In the genomic region with DNA sequence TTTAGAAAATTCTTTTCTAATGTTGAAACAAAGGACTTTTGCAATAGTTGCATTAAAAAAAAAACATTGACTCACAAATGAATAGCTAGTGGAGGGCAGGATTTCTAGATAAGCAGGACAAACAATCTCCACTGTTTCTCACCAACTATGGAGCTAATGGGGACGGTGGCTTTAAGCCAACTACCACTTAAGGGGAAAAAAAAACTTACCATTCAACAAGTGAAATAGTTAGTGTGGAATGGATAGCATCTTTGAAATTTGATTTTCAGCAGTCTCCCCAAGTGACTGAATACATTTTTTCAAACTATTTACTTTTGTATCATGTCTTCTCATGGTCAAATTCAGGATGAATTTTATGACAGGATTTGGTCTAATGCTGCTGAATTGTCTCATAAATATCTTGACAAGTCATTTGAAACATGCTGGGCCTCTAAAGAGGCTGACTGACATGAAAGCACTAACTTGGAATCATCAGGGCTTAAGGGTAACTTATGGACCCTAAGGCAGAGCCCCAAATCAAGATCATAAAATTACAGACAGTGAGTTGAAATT, we compare ENCODE assay signal across 1 cellular context.
A peak's percentile ranks its signal among the peaks of the same experiment; 100 is the strongest.
TF ChIP-seq lines count a peak whose summit lies in the region.

No MANE protein-coding gene starts in this region.

TF ChIP-seq in HEK293, 187 proteins besides CTCF, POLR2A, EP300 and RAD21 (continued from another document and continues in another):
- TF ChIP-seq, protein P1, sequence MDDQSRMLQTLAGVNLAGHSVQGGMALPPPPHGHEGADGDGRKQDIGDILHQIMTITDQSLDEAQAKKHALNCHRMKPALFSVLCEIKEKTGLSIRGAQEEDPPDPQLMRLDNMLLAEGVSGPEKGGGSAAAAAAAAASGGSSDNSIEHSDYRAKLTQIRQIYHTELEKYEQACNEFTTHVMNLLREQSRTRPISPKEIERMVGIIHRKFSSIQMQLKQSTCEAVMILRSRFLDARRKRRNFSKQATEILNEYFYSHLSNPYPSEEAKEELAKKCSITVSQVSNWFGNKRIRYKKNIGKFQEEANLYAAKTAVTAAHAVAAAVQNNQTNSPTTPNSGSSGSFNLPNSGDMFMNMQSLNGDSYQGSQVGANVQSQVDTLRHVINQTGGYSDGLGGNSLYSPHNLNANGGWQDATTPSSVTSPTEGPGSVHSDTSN (CRISPR knock-in tag; IDR thresholded peaks at IDR 0.05): no peak
- TF ChIP-seq ZNF138 (tag by site-specific recombination; IDR thresholded peaks at IDR 0.05; ENCODE audit: borderline replicate concordance): no peak
- TF ChIP-seq TRIM28 (IDR thresholded peaks at IDR 0.05; ENCODE audit: borderline replicate concordance, low read length): peak; percentile 95
- TF ChIP-seq HOXD13 (CRISPR knock-in tag; IDR thresholded peaks at IDR 0.05; ENCODE audit: borderline replicate concordance): no peak; the same call in 1 of the 2 replicates
- no peak for TF ChIP-seq ZNF521 (tag by site-specific recombination; IDR thresholded peaks at IDR 0.05)
- no peak for TF ChIP-seq ZNF214 (tag by site-specific recombination; IDR thresholded peaks at IDR 0.05; ENCODE audit: borderline replicate concordance)
- TF ChIP-seq ZFP69B (tag by site-specific recombination; IDR thresholded peaks at IDR 0.05): peak; percentile 41; the same call in 1 of the 2 replicates
- peak; percentile 93 for TF ChIP-seq SCRT1 (tag by site-specific recombination; IDR thresholded peaks at IDR 0.05; ENCODE audit: borderline replicate concordance)
- TF ChIP-seq YY1 (tag by site-specific recombination; IDR thresholded peaks at IDR 0.05): peak; percentile 61
- TF ChIP-seq, protein P2, sequence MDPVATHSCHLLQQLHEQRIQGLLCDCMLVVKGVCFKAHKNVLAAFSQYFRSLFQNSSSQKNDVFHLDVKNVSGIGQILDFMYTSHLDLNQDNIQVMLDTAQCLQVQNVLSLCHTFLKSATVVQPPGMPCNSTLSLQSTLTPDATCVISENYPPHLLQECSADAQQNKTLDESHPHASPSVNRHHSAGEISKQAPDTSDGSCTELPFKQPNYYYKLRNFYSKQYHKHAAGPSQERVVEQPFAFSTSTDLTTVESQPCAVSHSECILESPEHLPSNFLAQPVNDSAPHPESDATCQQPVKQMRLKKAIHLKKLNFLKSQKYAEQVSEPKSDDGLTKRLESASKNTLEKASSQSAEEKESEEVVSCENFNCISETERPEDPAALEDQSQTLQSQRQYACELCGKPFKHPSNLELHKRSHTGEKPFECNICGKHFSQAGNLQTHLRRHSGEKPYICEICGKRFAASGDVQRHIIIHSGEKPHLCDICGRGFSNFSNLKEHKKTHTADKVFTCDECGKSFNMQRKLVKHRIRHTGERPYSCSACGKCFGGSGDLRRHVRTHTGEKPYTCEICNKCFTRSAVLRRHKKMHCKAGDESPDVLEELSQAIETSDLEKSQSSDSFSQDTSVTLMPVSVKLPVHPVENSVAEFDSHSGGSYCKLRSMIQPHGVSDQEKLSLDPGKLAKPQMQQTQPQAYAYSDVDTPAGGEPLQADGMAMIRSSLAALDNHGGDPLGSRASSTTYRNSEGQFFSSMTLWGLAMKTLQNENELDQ (tag by site-specific recombination; IDR thresholded peaks at IDR 0.05; ENCODE audit: low read depth): no peak
- no peak for TF ChIP-seq ZNF302 (tag by site-specific recombination; IDR thresholded peaks at IDR 0.05; ENCODE audit: low read depth)
- 0 out of 2 replicates have a peak, but pooled peaks have one; percentile 30 for TF ChIP-seq PRDM10 (tag by site-specific recombination; IDR thresholded peaks at IDR 0.05)
- TF ChIP-seq ZNF354C (tag by site-specific recombination; IDR thresholded peaks at IDR 0.05; ENCODE audit: borderline replicate concordance, low read depth): no peak
- TF ChIP-seq, protein P3, sequence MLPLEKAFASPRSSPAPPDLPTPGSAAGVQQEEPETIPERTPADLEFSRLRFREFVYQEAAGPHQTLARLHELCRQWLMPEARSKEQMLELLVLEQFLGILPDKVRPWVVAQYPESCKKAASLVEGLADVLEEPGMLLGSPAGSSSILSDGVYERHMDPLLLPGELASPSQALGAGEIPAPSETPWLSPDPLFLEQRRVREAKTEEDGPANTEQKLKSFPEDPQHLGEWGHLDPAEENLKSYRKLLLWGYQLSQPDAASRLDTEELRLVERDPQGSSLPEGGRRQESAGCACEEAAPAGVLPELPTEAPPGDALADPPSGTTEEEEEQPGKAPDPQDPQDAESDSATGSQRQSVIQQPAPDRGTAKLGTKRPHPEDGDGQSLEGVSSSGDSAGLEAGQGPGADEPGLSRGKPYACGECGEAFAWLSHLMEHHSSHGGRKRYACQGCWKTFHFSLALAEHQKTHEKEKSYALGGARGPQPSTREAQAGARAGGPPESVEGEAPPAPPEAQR (tag by site-specific recombination; IDR thresholded peaks at IDR 0.05): no peak
- peak; percentile 90 for TF ChIP-seq ZNF366 (tag by site-specific recombination; conservative IDR thresholded peaks at IDR 0.05)
- no peak for TF ChIP-seq ZNF510 (tag by site-specific recombination; IDR thresholded peaks at IDR 0.05; ENCODE audit: insufficient replicate concordance)
- no peak for TF ChIP-seq ZBTB11 (tag by site-specific recombination; conservative IDR thresholded peaks at IDR 0.05; ENCODE audit: low read depth)
- peak; percentile 97 for TF ChIP-seq SCRT2 (tag by site-specific recombination; IDR thresholded peaks at IDR 0.05)
- TF ChIP-seq ZNF558 (tag by site-specific recombination; IDR thresholded peaks at IDR 0.05): 0 out of 2 replicates have a peak, but pooled peaks have one; percentile 10
- no peak for TF ChIP-seq ZNF266 (tag by site-specific recombination; IDR thresholded peaks at IDR 0.05; ENCODE audit: low read depth)
- no peak for TF ChIP-seq ZNF830 (tag by site-specific recombination; IDR thresholded peaks at IDR 0.05; ENCODE audit: low read depth)
- TF ChIP-seq ZNF548 (tag by site-specific recombination; IDR thresholded peaks at IDR 0.05): peak; percentile 87; the same call in 1 of the 2 replicates
- TF ChIP-seq ZBTB8A (tag by site-specific recombination; IDR thresholded peaks at IDR 0.05): peak; percentile 80; the same call in 1 of the 2 replicates
- 0 out of 2 replicates have a peak, but pooled peaks have one; percentile 49 for TF ChIP-seq ZNF449 (tag by site-specific recombination; IDR thresholded peaks at IDR 0.05)
- TF ChIP-seq, protein P4, sequence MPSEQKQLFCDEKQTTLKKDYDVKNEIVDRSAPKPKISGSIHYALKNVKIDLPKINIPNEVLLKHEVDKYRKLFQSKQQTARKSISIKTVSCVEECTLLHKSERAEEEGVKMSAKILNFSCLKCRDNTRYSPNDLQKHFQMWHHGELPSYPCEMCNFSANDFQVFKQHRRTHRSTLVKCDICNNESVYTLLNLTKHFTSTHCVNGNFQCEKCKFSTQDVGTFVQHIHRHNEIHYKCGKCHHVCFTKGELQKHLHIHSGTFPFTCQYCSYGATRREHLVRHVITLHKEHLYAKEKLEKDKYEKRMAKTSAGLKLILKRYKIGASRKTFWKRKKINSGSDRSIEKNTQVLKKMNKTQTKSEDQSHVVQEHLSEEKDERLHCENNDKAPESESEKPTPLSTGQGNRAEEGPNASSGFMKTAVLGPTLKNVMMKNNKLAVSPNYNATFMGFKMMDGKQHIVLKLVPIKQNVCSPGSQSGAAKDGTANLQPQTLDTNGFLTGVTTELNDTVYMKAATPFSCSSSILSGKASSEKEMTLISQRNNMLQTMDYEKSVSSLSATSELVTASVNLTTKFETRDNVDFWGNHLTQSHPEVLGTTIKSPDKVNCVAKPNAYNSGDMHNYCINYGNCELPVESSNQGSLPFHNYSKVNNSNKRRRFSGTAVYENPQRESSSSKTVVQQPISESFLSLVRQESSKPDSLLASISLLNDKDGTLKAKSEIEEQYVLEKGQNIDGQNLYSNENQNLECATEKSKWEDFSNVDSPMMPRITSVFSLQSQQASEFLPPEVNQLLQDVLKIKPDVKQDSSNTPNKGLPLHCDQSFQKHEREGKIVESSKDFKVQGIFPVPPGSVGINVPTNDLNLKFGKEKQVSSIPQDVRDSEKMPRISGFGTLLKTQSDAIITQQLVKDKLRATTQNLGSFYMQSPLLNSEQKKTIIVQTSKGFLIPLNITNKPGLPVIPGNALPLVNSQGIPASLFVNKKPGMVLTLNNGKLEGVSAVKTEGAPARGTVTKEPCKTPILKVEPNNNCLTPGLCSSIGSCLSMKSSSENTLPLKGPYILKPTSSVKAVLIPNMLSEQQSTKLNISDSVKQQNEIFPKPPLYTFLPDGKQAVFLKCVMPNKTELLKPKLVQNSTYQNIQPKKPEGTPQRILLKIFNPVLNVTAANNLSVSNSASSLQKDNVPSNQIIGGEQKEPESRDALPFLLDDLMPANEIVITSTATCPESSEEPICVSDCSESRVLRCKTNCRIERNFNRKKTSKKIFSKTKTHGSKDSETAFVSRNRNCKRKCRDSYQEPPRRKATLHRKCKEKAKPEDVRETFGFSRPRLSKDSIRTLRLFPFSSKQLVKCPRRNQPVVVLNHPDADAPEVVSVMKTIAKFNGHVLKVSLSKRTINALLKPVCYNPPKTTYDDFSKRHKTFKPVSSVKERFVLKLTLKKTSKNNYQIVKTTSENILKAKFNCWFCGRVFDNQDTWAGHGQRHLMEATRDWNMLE (tag by site-specific recombination; conservative IDR thresholded peaks at IDR 0.05; ENCODE audit: low read depth): peak; percentile 37; the same call in 1 of the 2 replicates
- TF ChIP-seq BCL11A (tag by site-specific recombination; IDR thresholded peaks at IDR 0.05; ENCODE audit: low read depth): peak; percentile 79; the same call in 1 of the 2 replicates
- TF ChIP-seq ZNF2 (tag by site-specific recombination; IDR thresholded peaks at IDR 0.05): no peak
- no peak for TF ChIP-seq ZNF140 (tag by site-specific recombination; IDR thresholded peaks at IDR 0.05)
- TF ChIP-seq ZNF514 (tag by site-specific recombination; IDR thresholded peaks at IDR 0.05): no peak
- TF ChIP-seq ZNF692 (tag by site-specific recombination; IDR thresholded peaks at IDR 0.05): peak; percentile 71
- TF ChIP-seq KLF9 (tag by site-specific recombination; IDR thresholded peaks at IDR 0.05; ENCODE audit: low read depth): 0 out of 2 replicates have a peak, but pooled peaks have one; percentile 25
